In the genomic region with DNA sequence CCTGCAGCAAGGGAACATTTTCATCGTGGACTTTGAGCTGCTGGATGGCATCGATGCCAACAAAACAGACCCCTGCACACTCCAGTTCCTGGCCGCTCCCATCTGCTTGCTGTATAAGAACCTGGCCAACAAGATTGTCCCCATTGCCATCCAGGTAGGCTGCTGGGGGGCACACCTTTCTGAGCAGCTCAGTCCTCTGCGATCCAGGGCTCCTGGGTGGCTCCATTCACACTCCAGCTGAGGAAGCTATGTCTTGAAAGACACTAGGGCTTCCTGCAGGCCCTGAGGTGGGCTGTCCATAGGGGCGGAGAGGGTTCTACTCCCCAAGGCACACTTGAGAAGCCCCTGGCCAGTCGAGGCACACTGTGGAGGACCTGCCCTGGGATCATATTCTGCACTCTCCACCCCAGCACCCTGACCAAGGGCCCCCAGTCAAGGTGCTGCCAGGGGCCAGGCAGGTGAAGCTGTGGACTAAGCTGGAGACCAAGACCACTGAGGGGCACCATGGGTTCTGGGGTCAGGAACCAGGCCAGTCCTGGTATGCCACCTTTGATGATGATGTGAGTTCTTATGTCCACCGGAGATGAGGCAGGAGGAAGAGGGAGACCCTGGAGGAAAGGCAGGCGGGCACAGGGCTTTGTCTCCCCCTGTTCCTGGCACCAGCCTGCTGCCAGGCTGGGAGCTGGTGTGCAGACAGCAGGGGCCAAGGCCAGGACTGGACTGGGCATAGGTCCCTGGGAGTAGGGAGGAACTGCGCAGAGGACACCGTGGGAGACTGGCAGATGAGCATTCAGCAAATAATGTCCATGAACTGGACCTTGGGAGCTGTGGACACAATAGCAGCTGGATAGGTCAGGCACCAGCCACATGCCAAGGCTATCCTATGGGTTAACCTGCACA, we compare ENCODE assay signal across 17 cellular contexts. TPM values are rescaled to one million over a fixed set of nuclear protein-coding genes. Genes with fewer than 3 reads are reported as not detected.
"Had no signal": no experiment of that assay in that cellular context is flagged by ENCODE, and none has a peak within 500 bp of the region (broad histone marks: within the 10 kb centered on the region; RNA-seq: fewer than 3 reads in every experiment).

No MANE protein-coding gene starts in this region.

- H3K27me3 ChIP-seq: colonic mucosa had no signal

- H3K36me3 Mint-ChIP-seq: naive thymus-derived CD8-positive, alpha-beta T cell had no signal

- H3K9me3 Mint-ChIP-seq: activated B cell treated with CpG ODN at 0.5 μM for 24 hours; activated naive CD4-positive, alpha-beta T cell treated with anti-CD3 and anti-CD28 coated beads for 36 hours; activated T-cell treated with anti-CD3 and anti-CD28 coated beads, Interleukin-2, amount 50 U/mL, for 72 hours; naive thymus-derived CD8-positive, alpha-beta T cell had no signal

- FAIRE-seq: TTC549 had no signal

- DNase-seq: activated B cell treated with CpG ODN at 0.5 μM for 24 hours; activated CD8-positive, alpha-beta memory T cell treated with anti-CD3 and anti-CD28 coated beads, Interleukin-2, amount 50 U/mL, for 4 hours; activated naive CD4-positive, alpha-beta T cell treated with anti-CD3 and anti-CD28 coated beads for 36 hours; activated T-cell treated with anti-CD3 and anti-CD28 coated beads, Interleukin-2, amount 50 U/mL, for 72 hours; adrenal gland; colonic mucosa; effector CD4-positive, alpha-beta T cell; foreskin melanocyte; mammary epithelial cell; mucosa of descending colon; naive thymus-derived CD8-positive, alpha-beta T cell; occipital lobe; stimulated activated CD4-positive, alpha-beta T cell treated with anti-CD3 and anti-CD28 coated beads, Interleukin-12 subunit alpha, Interleukin-12 subunit beta, amount 100 ng/mL, for 4 hours; stimulated activated CD4-positive, alpha-beta T cell treated with anti-CD3 and anti-CD28 coated beads, Interleukin-2, amount 100 ng/mL, for 48 hours; stomach had no signal

- H3K27ac Mint-ChIP-seq: activated B cell treated with CpG ODN at 0.5 μM for 24 hours; activated naive CD4-positive, alpha-beta T cell treated with anti-CD3 and anti-CD28 coated beads for 36 hours; activated T-cell treated with anti-CD3 and anti-CD28 coated beads, Interleukin-2, amount 50 U/mL, for 72 hours had no signal

- H3K9me3 ChIP-seq: adrenal gland, colonic mucosa, mucosa of descending colon, stomach, thoracic aorta had no signal

- H3K4me3 Mint-ChIP-seq: activated B cell treated with CpG ODN at 0.5 μM for 24 hours; activated naive CD4-positive, alpha-beta T cell treated with anti-CD3 and anti-CD28 coated beads for 36 hours; activated T-cell treated with anti-CD3 and anti-CD28 coated beads, Interleukin-2, amount 50 U/mL, for 72 hours; naive thymus-derived CD8-positive, alpha-beta T cell had no signal

- H3K27me3 Mint-ChIP-seq: activated B cell treated with CpG ODN at 0.5 μM for 24 hours; naive thymus-derived CD8-positive, alpha-beta T cell had no signal

- H3K36me3 ChIP-seq: adrenal gland, colonic mucosa, stomach, thoracic aorta had no signal

- H3K27ac ChIP-seq: adrenal gland, colonic mucosa, stomach, thoracic aorta had no signal

- H3K4me1 ChIP-seq: adrenal gland, colonic mucosa had no signal

- ATAC-seq: activated T-cell treated with anti-CD3 and anti-CD28 coated beads, Interleukin-2, amount 50 U/mL, for 72 hours; mucosa of descending colon; naive thymus-derived CD8-positive, alpha-beta T cell had no signal

- H3K4me3 ChIP-seq: adrenal gland, colonic mucosa, mucosa of descending colon, stomach, thoracic aorta had no signal

RNA-seq across cellular contexts. Expression of gene ALOX5, which starts 54.8 kb away (rescaled TPM):
- polyA plus RNA-seq: mammary epithelial cell had no signal
